9 cellular contexts compared by ENCODE assay signal in the genomic region with DNA sequence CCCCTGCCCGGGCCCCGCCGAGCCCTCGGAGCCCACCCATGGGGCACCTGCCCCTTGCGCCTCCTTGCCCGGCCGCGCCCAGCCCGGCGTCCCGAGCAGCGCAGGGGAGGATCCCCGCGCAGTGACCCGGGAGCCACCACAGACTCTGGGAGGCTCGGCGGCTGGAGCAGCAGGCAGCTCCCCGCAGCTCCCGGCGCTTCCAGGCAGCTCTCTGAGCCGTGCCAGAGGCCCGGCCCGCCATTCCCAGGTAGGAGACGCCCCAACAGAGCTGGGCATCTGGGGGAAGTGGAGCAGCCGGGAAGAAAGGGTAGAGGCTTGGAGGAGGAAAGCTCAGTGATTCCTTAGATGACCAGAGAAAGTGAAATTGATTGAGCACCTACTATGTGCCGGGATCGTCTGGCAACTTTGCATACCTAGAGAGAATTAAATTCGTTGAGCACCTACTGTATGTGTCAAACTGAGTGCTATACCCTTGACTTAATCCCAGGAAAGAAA. TPM values are rescaled to one million over a fixed set of nuclear protein-coding genes. Genes with fewer than 3 reads are reported as not detected.
A peak's percentile ranks its signal among the peaks of the same experiment; 100 is the strongest.
DNase-seq lines count a peak whose midpoint lies in the region; ATAC-seq and TF ChIP-seq lines count a peak whose summit lies in the region.
"Had no signal": no experiment of that assay in that cellular context is flagged by ENCODE, and none has a peak within 500 bp of the region (broad histone marks: within the 10 kb centered on the region; RNA-seq: fewer than 3 reads in every experiment).

No MANE protein-coding gene starts in this region.

- in situ Hi-C loops in Panc1 (cut with HindIII; ENCODE audit: low pct_unique_long_range_greater_than_20kb, low sequenced_read_pairs): no loop called here

- CTCF ChIA-PET in Panc1 (lab: Charles Lee): no interaction called here

- peak; percentile 44; the same call in 1 of the 2 replicates for ATAC-seq in Panc1
- ATAC-seq in GM18858 (IDR thresholded peaks at IDR 0.05; ENCODE audit: unreplicated experiment): no peak
- ATAC-seq in GM21529 (IDR thresholded peaks at IDR 0.05; ENCODE audit: unreplicated experiment): no peak

- POLR2A ChIA-PET in Panc1 (lab: Charles Lee): no interaction called here

- no peak overlapping the region for H3K9ac ChIP-seq in iPS-20b (ENCODE audit: low read depth, low read length)

- BruUV-seq in Panc1 (replicated peaks; lab: Mats Ljungman, UMichigan): no TSS peak

- H3K9me3 ChIP-seq in Panc1 (ENCODE audit: control insufficient read depth, insufficient read depth, low read depth, low read length): no peaks in the 10 kb centered on the region
- H3K9me3 ChIP-seq in iPS-20b (ENCODE audit: insufficient read depth, low read depth, low read length): no peaks in the 10 kb centered on the region

- H3K4me1 ChIP-seq in Panc1 (ENCODE audit: control insufficient read depth, insufficient read depth, low read length) (peaks cover 14% of the 10 kb centered on the region), iPS-20b (ENCODE audit: insufficient read depth, low read length) (peaks cover 12% of the 10 kb centered on the region)

- peak overlapping the region; percentile 77 for H3K27ac ChIP-seq in Panc1 (ENCODE audit: low read length)
- no peak overlapping the region for H3K27ac ChIP-seq in iPS-20b (ENCODE audit: low read length)
- H3K27ac ChIP-seq in skin epidermis: peak overlapping the region in 4 of 21 experiments; percentile 1 to 65 (median 24)

- intact Hi-C loops in Panc1 (cut with micrococcal nuclease; ENCODE audit: unreplicated experiment): no loop called here

- DNase-seq in ELR (ENCODE audit: low read depth) (peak; percentile 27), Panc1 (ENCODE audit: low read depth, low spot score) (no peak), NCI-H1092 treated with DMSO at 0.1 percent for 48 hours (lab: John Stamatoyannopoulos, UW) (no peak)
- no peak for DNase-seq in activated naive CD4-positive, alpha-beta T cell (lab: John Stamatoyannopoulos, UW)

- no peaks in the 10 kb centered on the region for H3K36me3 ChIP-seq in Panc1 (ENCODE audit: control insufficient read depth, insufficient read depth, low read length)
- H3K36me3 ChIP-seq in iPS-20b (ENCODE audit: insufficient read depth, low read depth, low read length): no peaks in the 10 kb centered on the region

- no peak for TF ChIP-seq CTCF in Panc1 (IDR thresholded peaks at IDR 0.05)

- peak overlapping the region; percentile 54 to 75 for H3K4me3 ChIP-seq in Panc1 (ENCODE audit: low read depth in 2 of 2, low read length in 2 of 2)
- H3K4me3 ChIP-seq in iPS-20b (ENCODE audit: low read length): peak overlapping the region; percentile 74
- peak overlapping the region; percentile 14 to 47 (median 35) for H3K4me3 ChIP-seq in skin epidermis

- H3K27me3 ChIP-seq in Panc1 (ENCODE audit: control insufficient read depth, insufficient read depth, low read length) (no peaks in the 10 kb centered on the region), iPS-20b (ENCODE audit: insufficient read depth, low read length) (peaks cover 59% of the 10 kb centered on the region)

RNA-seq across cellular contexts. Expression of gene RASD2, which starts 0.7 kb away (rescaled TPM):
- total RNA-seq in Panc1 (2021; ENCODE audit: unreplicated experiment): 26.7 TPM
- polyA plus RNA-seq in Panc1 (2012; ENCODE audit: insufficient read length): 60.7 TPM
- total RNA-seq: activated T-helper 1 cell treated with anti-CD3 and anti-CD28 coated beads, Interleukin-12 subunit alpha, Interleukin-12 subunit beta, Interleukin-2, Interleukin-4 antibody, amounts not matched to agents 30 ng/mL and 10 ng/mL and 1 ng/mL, durations not matched to agents 14 hours and 24 hours and 36 hours had no signal
